Comparison of ENCODE assay signal across 8 cellular contexts in the genomic region with DNA sequence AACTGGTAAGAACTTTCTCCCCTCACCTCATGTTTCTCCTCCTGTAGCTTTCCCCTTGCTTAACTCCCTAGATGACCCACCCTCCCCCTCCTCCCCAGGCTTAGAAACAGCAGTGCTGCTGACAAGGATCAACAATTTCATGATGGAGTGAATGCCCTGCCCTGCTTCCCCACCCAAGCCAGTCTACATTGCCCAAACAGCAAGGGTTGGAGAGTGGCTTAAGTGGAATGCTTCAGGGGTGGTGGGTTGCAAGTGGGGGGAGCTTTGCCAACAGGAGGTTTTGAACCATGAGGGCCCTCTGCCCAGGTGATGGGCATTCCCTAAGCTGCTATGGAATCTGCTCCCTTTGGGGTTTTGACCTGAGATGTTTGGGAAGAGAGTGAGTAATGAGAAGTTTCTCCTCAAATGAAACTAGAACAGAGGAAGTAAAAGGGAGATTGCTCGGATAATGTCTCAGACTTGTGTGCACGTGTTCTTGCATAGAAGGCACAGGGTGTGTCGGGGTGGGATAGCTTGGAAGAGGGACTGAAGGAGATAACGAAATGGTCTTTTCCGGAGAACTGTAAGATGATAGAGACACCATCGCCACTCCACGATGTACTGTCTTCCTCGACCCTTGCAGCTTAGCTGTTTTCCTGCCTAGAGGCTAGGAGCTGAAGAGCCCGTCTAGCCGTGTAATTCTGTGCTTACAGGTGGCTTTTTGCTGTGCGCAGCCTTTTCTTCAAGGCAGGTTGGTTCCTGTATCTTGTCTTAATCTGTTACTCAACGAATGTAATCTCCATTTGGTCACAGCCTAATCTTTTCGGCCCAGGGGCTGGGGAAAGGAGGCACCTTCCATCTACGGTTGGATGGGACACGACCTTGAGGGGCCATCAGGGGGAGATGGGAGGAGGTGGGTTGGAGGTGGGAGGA. TPM values are rescaled to one million over a fixed set of nuclear protein-coding genes. Genes with fewer than 3 reads are reported as not detected.
DNase-seq lines count a peak whose midpoint lies in the region; ATAC-seq and TF ChIP-seq lines count a peak whose summit lies in the region.

No MANE protein-coding gene starts in this region.

- H3K4me1 Mint-ChIP-seq in CD4-positive, CD25-positive, alpha-beta regulatory T cell: peaks cover 0 to 18% (median 7%) of the 10 kb centered on the region in 4 donors
- H3K4me1 Mint-ChIP-seq in natural killer cell: peaks cover 11 to 26% of the 10 kb centered on the region in 2 donors

- no peak for DNase-seq in CD4-positive, CD25-positive, alpha-beta regulatory T cell
- DNase-seq in Karpas-422 (no peak), cardiac fibroblast (ENCODE audit: low read depth in 2 of 2) (no peak), natural killer cell (no peak), NCI-H2227 (lab: John Stamatoyannopoulos, UW; ENCODE audit: unreplicated experiment) (no peak), NCI-H526 (lab: John Stamatoyannopoulos, UW) (no peak)

- peak overlapping the region; percentile 37 for H3K4me3 ChIP-seq in CD4-positive, CD25-positive, alpha-beta regulatory T cell (ENCODE audit: low read depth, low read length)
- H3K4me3 ChIP-seq in Karpas-422 (ENCODE audit: low read length) (peak overlapping the region; percentile 66), cardiac fibroblast (replicated peaks in 1 of 2; ENCODE audit: low read depth in 2 of 2, low read length in 2 of 2) (peak overlapping the region; percentile 71 to 78)

- no peaks in the 10 kb centered on the region for H3K9me2 ChIP-seq in Karpas-422 (replicated peaks; ENCODE audit: insufficient read depth, low read length)

- H3K79me2 ChIP-seq in Karpas-422 (ENCODE audit: low read length): no peaks in the 10 kb centered on the region

- no peak overlapping the region for H3K27ac ChIP-seq in CD4-positive, CD25-positive, alpha-beta regulatory T cell (ENCODE audit: insufficient read depth, low read length, poor library complexity, severe bottlenecking)
- H3K27ac ChIP-seq in Karpas-422 (ENCODE audit: low read length): 0 out of 2 replicates have a peak overlapping the region, but pooled peaks have one; percentile 43

- peak overlapping the region; percentile 90 to 97 (median 95) for H3K4me3 Mint-ChIP-seq in CD4-positive, CD25-positive, alpha-beta regulatory T cell
- H3K4me3 Mint-ChIP-seq in natural killer cell: peak overlapping the region; percentile 88

- peaks cover 1% of the 10 kb centered on the region for H3K27me3 Mint-ChIP-seq in CD4-positive, CD25-positive, alpha-beta regulatory T cell
- no peaks in the 10 kb centered on the region for H3K27me3 Mint-ChIP-seq in natural killer cell (ENCODE audit: low read depth in 2 of 2)

- ATAC-seq in CD4-positive, CD25-positive, alpha-beta regulatory T cell (ENCODE audit: low read depth in 2 of 2): no peak
- ATAC-seq in natural killer cell (no peak), GM19467 (IDR thresholded peaks at IDR 0.05; ENCODE audit: unreplicated experiment) (no peak), HG02642 (IDR thresholded peaks at IDR 0.05; ENCODE audit: poor library complexity, unreplicated experiment) (no peak)

- H3K27me3 ChIP-seq in CD4-positive, CD25-positive, alpha-beta regulatory T cell (ENCODE audit: control insufficient read depth, insufficient read depth, low read length): peaks cover 4% of the 10 kb centered on the region
- H3K27me3 ChIP-seq in Karpas-422 (ENCODE audit: low read length): no peaks in the 10 kb centered on the region

- H3K9me3 ChIP-seq in CD4-positive, CD25-positive, alpha-beta regulatory T cell (ENCODE audit: control insufficient read depth in 2 of 2, low read length in 2 of 2): no peaks in the 10 kb centered on the region
- H3K9me3 ChIP-seq in Karpas-422 (ENCODE audit: low read length): no peaks in the 10 kb centered on the region

- H4K20me1 ChIP-seq in Karpas-422 (ENCODE audit: insufficient read depth, low read depth, low read length): no peaks in the 10 kb centered on the region

- peak overlapping the region; percentile 70 for H3K4me2 ChIP-seq in Karpas-422 (ENCODE audit: low read depth, low read length, poor library complexity, severe bottlenecking)

- TF ChIP-seq CTCF in cardiac fibroblast (IDR thresholded peaks at IDR 0.05; ENCODE audit: low read depth, low read length) (no peak), natural killer cell (IDR thresholded peaks at IDR 0.05) (no peak)

- peak overlapping the region; percentile 81 for H3K9ac ChIP-seq in Karpas-422 (ENCODE audit: low read length)

- intact Hi-C loops in natural killer cell (cut with micrococcal nuclease): loop anchor here (5.0 kb wide), 1 partner anchor 301 kb away; the partner anchor contains the start of gene IGBP1

- no peaks in the 10 kb centered on the region for H3K36me3 ChIP-seq in CD4-positive, CD25-positive, alpha-beta regulatory T cell (ENCODE audit: control insufficient read depth, insufficient read depth, low read length)
- no peaks in the 10 kb centered on the region for H3K36me3 ChIP-seq in Karpas-422 (ENCODE audit: insufficient read depth, low read length)

- H3K36me3 Mint-ChIP-seq in CD4-positive, CD25-positive, alpha-beta regulatory T cell: no peaks in the 10 kb centered on the region
- H3K36me3 Mint-ChIP-seq in natural killer cell: no peaks in the 10 kb centered on the region

- peak overlapping the region; percentile 38 to 94 (median 94) for H3K27ac Mint-ChIP-seq in CD4-positive, CD25-positive, alpha-beta regulatory T cell
- peak overlapping the region; percentile 81 to 95 for H3K27ac Mint-ChIP-seq in natural killer cell

- peaks cover 16% of the 10 kb centered on the region for H3K4me1 ChIP-seq in CD4-positive, CD25-positive, alpha-beta regulatory T cell (ENCODE audit: control insufficient read depth, insufficient read depth, low read length, poor library complexity, severe bottlenecking)
- H3K4me1 ChIP-seq in Karpas-422 (ENCODE audit: low read length): peaks cover 20% of the 10 kb centered on the region

- no peaks in the 10 kb centered on the region for H3K9me3 Mint-ChIP-seq in CD4-positive, CD25-positive, alpha-beta regulatory T cell
- H3K9me3 Mint-ChIP-seq in natural killer cell: no peaks in the 10 kb centered on the region

- H2AFZ ChIP-seq in Karpas-422 (ENCODE audit: low read length): peak overlapping the region; percentile 65; the same call in 1 of the 2 replicates

RNA-seq across cellular contexts. Expression of gene GDPD2, which starts 10.1 kb away (rescaled TPM):
- not detected for total RNA-seq in CD4-positive, CD25-positive, alpha-beta regulatory T cell
- polyA plus RNA-seq in CD4-positive, CD25-positive, alpha-beta regulatory T cell: not detected
- not detected in 2 replicates for total RNA-seq in Karpas-422 (2014; rRNA removed; shearing (Covaris generic); ENCODE audit: low replicate concordance)
- not detected for total RNA-seq in natural killer cell

RNA-seq across cellular contexts. Expression of gene DLG3, which starts 11.4 kb away (rescaled TPM):
- 20.7 TPM for total RNA-seq in CD4-positive, CD25-positive, alpha-beta regulatory T cell
- 1 to 10 TPM; 7.3 to 9.7 (median 9.1) TPM for polyA plus RNA-seq in CD4-positive, CD25-positive, alpha-beta regulatory T cell
- 14.5 and 24.6 TPM in 2 replicates for total RNA-seq in Karpas-422 (2014; rRNA removed; shearing (Covaris generic); ENCODE audit: low replicate concordance)
- total RNA-seq in natural killer cell: 10 to 100 TPM; 13.6 to 17.6 (median 15.9) TPM
